Comparison of ENCODE assay signal across 1 cellular context in the genomic region with DNA sequence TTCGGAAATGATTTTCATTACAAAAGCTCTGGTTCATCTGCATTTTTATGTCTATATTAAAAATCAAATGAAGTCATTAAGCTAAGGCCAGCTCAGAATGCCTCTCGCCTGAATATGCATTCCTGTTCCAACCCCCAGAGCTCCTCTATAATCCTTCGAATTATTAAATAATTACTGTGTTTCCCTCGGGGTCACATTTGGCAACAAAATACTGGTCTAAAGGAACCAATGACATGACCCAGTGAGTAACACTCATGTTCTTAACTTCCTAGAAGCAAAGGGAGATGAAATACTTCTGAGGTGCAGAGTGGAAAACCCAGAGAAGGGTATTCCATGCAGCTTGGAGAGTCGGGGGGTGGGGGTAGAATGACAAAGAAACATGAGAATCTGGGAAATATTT.
TF ChIP-seq lines count a peak whose summit lies in the region.

No MANE protein-coding gene starts in this region.

TF ChIP-seq in HEK293T, 16 proteins besides CTCF, POLR2A, EP300 and RAD21:
- TF ChIP-seq FOXA1 (IDR thresholded peaks at IDR 0.05) (no peak), FOXM1 (IDR thresholded peaks at IDR 0.05; ENCODE audit: borderline replicate concordance) (no peak), ZNF384 (IDR thresholded peaks at IDR 0.05) (no peak), L3MBTL2 (conservative IDR thresholded peaks at IDR 0.05) (no peak), HDGF (IDR thresholded peaks at IDR 0.05; ENCODE audit: borderline replicate concordance) (no peak)
